ENCODE assay signal across 25 cellular contexts in genomic region chr6:1547785-1548184, GRCh38.
DNase-seq lines count a peak whose midpoint lies in the region; ATAC-seq, FAIRE-seq and TF ChIP-seq lines count a peak whose summit lies in the region.
"Had no signal": no experiment of that assay in that cellular context is flagged by ENCODE, and none has a peak within 500 bp of the region (broad histone marks: within the 10 kb centered on the region; RNA-seq: fewer than 3 reads in every experiment).

No MANE protein-coding gene starts in this region.

- H3K79me1 ChIP-seq in IMR-90 (ENCODE audit: low read depth in 1 of 2, low read length in 2 of 2) = no peaks in the 10 kb centered on the region
- H3K79me1 ChIP-seq in H1 (ENCODE audit: low read depth, low read length) = no peaks in the 10 kb centered on the region
- no peaks in the 10 kb centered on the region for H3K79me1 ChIP-seq in mesendoderm (ENCODE audit: low read length)

- H2AFZ ChIP-seq in IMR-90 (replicated peaks; ENCODE audit: low read length, poor library complexity) (peak overlapping the region; percentile 18), H1 (ENCODE audit: low read length) (peak overlapping the region; percentile 39; the same call in 1 of the 2 replicates)

- no peaks in the 10 kb centered on the region for H3K36me3 Mint-ChIP-seq in T-helper 2 cell treated with Interferon-gamma antibody and Interleukin-4, amounts not matched to agents 5 μg/mL and 100 μg/mL, for 36 hours (ENCODE audit: low read depth)

- H4K8ac ChIP-seq in IMR-90 (ENCODE audit: low read depth in 2 of 2, low read length in 2 of 2) = no peak overlapping the region
- no peak overlapping the region for H4K8ac ChIP-seq in H1 (ENCODE audit: extremely low read depth, insufficient read depth, low read length)
- no peak overlapping the region for H4K8ac ChIP-seq in mesendoderm (ENCODE audit: low read depth, low read length)

- H3K9me1 ChIP-seq in IMR-90 (ENCODE audit: insufficient read depth, low read length) = no peaks in the 10 kb centered on the region

- no peak for TF ChIP-seq CTCF in IMR-90 (conservative IDR thresholded peaks at IDR 0.05; ENCODE audit: low read depth, low read length)
- TF ChIP-seq CTCF in H1 (IDR thresholded peaks at IDR 0.05; ENCODE audit: control extremely low read depth in 1 of 3, insufficient read depth in 1 of 3, low read depth in 1 of 3, low read length in 3 of 3) = no peak

- H3K27ac ChIP-seq in IMR-90 (ENCODE audit: insufficient read depth, low read length) (no peak overlapping the region), H1 (ENCODE audit: low read depth, low read length) (no peak overlapping the region), mesendoderm (ENCODE audit: low read depth, low read length) (no peak overlapping the region)
- H3K27ac ChIP-seq: BLaER1 had no signal

- TF ChIP-seq EP300 in H1 (IDR thresholded peaks at IDR 0.05; ENCODE audit: borderline replicate concordance in 1 of 2, low read depth in 2 of 2, low read length in 2 of 2) = no peak

- BruUV-seq in IMR-90 (replicated peaks; lab: Mats Ljungman, UMichigan) = no TSS peak

- H3K9ac ChIP-seq in IMR-90 (ENCODE audit: low read depth, low read length) (no peak overlapping the region), H1 (replicated peaks in 1 of 4; ENCODE audit: extremely low read depth in 1 of 4, low read depth in 3 of 4, low read length in 3 of 4) (no peak overlapping the region), mesendoderm (ENCODE audit: low read length) (no peak overlapping the region)
- H3K9ac ChIP-seq: BLaER1 had no signal

- no peak for DNase-seq in T-helper 2 cell treated with Interferon-gamma antibody and Interleukin-4, amounts not matched to agents 5 μg/mL and 100 μg/mL, for 36 hours (ENCODE audit: low spot score)
- DNase-seq in T-helper 2 cell (no peak), D341Med (ENCODE audit: low spot score) (peak; percentile 58), IMR-90 (no peak), H1 (ENCODE audit: low read depth in 1 of 2, low spot score in 2 of 2) (no peak), hypothalamus (lab: John Stamatoyannopoulos, UW) (no peak), mesendoderm (no peak)
- DNase-seq: 8988T; ACHN; BE2C; C1 segment of cervical spinal cord; CD4-positive, alpha-beta memory T cell; CD4-positive, CD25-positive, alpha-beta regulatory T cell; CD8-positive, alpha-beta memory T cell; COR-L47; DMS79 treated with DMSO at 0.1 percent for 48 hours; GF-D8 had no signal

- H3K4me1 Mint-ChIP-seq in T-helper 2 cell treated with Interferon-gamma antibody and Interleukin-4, amounts not matched to agents 5 μg/mL and 100 μg/mL, for 36 hours (ENCODE audit: low read depth) = no peaks in the 10 kb centered on the region
- H3K4me1 Mint-ChIP-seq: CD14-positive monocyte had no signal

- dilution Hi-C loops in IMR-90 (cut with HindIII; ENCODE audit: low sequenced_read_pairs, unreplicated experiment) = no loop called here

- TF ChIP-seq RAD21 in IMR-90 (IDR thresholded peaks at IDR 0.05; ENCODE audit: low read length) (no peak), H1 (IDR thresholded peaks at IDR 0.05 in 1 of 2, conservative IDR thresholded peaks at IDR 0.05 in 1 of 2; ENCODE audit: low read depth in 2 of 2, low read length in 2 of 2) (no peak)

- H2AK9ac ChIP-seq in IMR-90 (replicated peaks; ENCODE audit: low read depth, low read length, poor library complexity) = no peak overlapping the region

- H3K4ac ChIP-seq in IMR-90 (ENCODE audit: low read depth, low read length) (no peak overlapping the region), H1 (replicated peaks; ENCODE audit: insufficient read length, low read depth, low read length) (no peak overlapping the region), mesendoderm (ENCODE audit: low read depth, low read length) (no peak overlapping the region)

- no peak overlapping the region for H3K4me3 ChIP-seq in IMR-90 (ENCODE audit: insufficient read depth, low read depth, low read length)
- no peak overlapping the region for H3K4me3 ChIP-seq in H1 (ENCODE audit: extremely low read depth in 1 of 4, insufficient read depth in 2 of 4, low read depth in 3 of 4, low read length in 4 of 4)
- H3K4me3 ChIP-seq in mesendoderm (ENCODE audit: low read length) = no peak overlapping the region
- H3K4me3 ChIP-seq: BLaER1 had no signal

- no peak overlapping the region for H2BK12ac ChIP-seq in H1 (ENCODE audit: low read depth, low read length)

- H3K56ac ChIP-seq in IMR-90 (ENCODE audit: extremely low read depth, insufficient read depth, low read length) (no peak overlapping the region), H1 (replicated peaks; ENCODE audit: insufficient read length, low read depth, low read length) (no peak overlapping the region), mesendoderm (ENCODE audit: low read length) (no peak overlapping the region)

- in situ Hi-C loops in IMR-90 (cut with MboI; ENCODE audit: low sequenced_read_pairs) = no loop called here

- H3K23me2 ChIP-seq in H1 (ENCODE audit: low read depth, low read length) = peaks cover 4% of the 10 kb centered on the region; the same call in 1 of the 2 replicates

- H3K18ac ChIP-seq in IMR-90 (ENCODE audit: low read depth, low read length) = no peak overlapping the region
- H3K18ac ChIP-seq in H1 (ENCODE audit: extremely low read depth, low read length) = no peak overlapping the region
- no peak overlapping the region for H3K18ac ChIP-seq in mesendoderm (ENCODE audit: low read length)

- H3K14ac ChIP-seq in IMR-90 (replicated peaks; ENCODE audit: low read depth, low read length) (no peak overlapping the region), H1 (ENCODE audit: insufficient read length) (no peak overlapping the region)

- H4K91ac ChIP-seq in IMR-90 (ENCODE audit: insufficient read depth, low read depth, low read length) (no peak overlapping the region), H1 (replicated peaks; ENCODE audit: insufficient read length, low read length) (no peak overlapping the region)

- intact Hi-C loops in IMR-90 (cut with micrococcal nuclease) = no loop called here

- FAIRE-seq in H1 (lab: Jason Lieb, UNC) = no peak
- FAIRE-seq: A204.1, D721Med, G401.6, GM12891, GM19239 had no signal

- H3K27me3 ChIP-seq in IMR-90 (ENCODE audit: control insufficient read depth, insufficient read depth, low read length) (no peaks in the 10 kb centered on the region; the same call in 1 of the 2 replicates), H1 (replicated peaks in 1 of 4; ENCODE audit: control insufficient read depth in 3 of 4, extremely low read depth in 1 of 4, insufficient read depth in 3 of 4, low read length in 3 of 4) (no peaks in the 10 kb centered on the region), mesendoderm (ENCODE audit: insufficient read depth, low read length, poor library complexity) (no peaks in the 10 kb centered on the region)
- H3K27me3 ChIP-seq: BLaER1 had no signal

- ATAC-seq in IMR-90 (ENCODE audit: low read depth) = no peak
- no peak for ATAC-seq in HG03196 (IDR thresholded peaks at IDR 0.05; ENCODE audit: unreplicated experiment)

- WGBS in IMR-90 (ENCODE audit: extremely low coverage in 2 of 2, insufficient read length in 1 of 2), 2 experiments = 89% methylated on average over 5 of the region's 8 CpGs; no CpG with 5 or more reads in 1 of the 2 experiments
- WGBS in H1 (ENCODE audit: extremely low coverage in 1 of 2, insufficient coverage in 1 of 2, insufficient read length in 1 of 2, insufficient replicate concordance in 2 of 2, low coverage in 1 of 2, low lambda C conversion rate in 2 of 2, missing lambda C conversion rate in 1 of 2), 2 experiments = 85% methylated on average over 8 of the region's 8 CpGs; no CpG with 5 or more reads in 1 of the 2 experiments
- no CpG with 5 or more reads among the region's 8 CpGs for WGBS in mesendoderm (ENCODE audit: extremely low coverage, insufficient coverage, low lambda C conversion rate)

- H3K27ac Mint-ChIP-seq in T-helper 2 cell treated with Interferon-gamma antibody and Interleukin-4, amounts not matched to agents 5 μg/mL and 100 μg/mL, for 36 hours = peak overlapping the region; percentile 50
- H3K27ac Mint-ChIP-seq: CD4-positive, CD25-positive, alpha-beta regulatory T cell; CD8-positive, alpha-beta memory T cell had no signal

- TF ChIP-seq POLR2A in IMR-90 (IDR thresholded peaks at IDR 0.05; ENCODE audit: low read depth, low read length) (no peak), H1 (IDR thresholded peaks at IDR 0.05; ENCODE audit: control extremely low read depth in 1 of 2, low read depth in 2 of 2, low read length in 2 of 2) (no peak)

- H2BK15ac ChIP-seq in IMR-90 (ENCODE audit: low read depth, low read length) = no peak overlapping the region
- no peak overlapping the region for H2BK15ac ChIP-seq in H1 (ENCODE audit: low read length)
- H2BK15ac ChIP-seq in mesendoderm (replicated peaks; ENCODE audit: low read depth) = no peak overlapping the region

- peaks cover 9% of the 10 kb centered on the region for H3K27me3 Mint-ChIP-seq in T-helper 2 cell treated with Interferon-gamma antibody and Interleukin-4, amounts not matched to agents 5 μg/mL and 100 μg/mL, for 36 hours (ENCODE audit: low read depth)
- H3K27me3 Mint-ChIP-seq: CD4-positive, alpha-beta memory T cell had no signal

- no peak overlapping the region for H2BK120ac ChIP-seq in IMR-90 (ENCODE audit: low read depth, low read length)
- no peak overlapping the region for H2BK120ac ChIP-seq in H1 (replicated peaks; ENCODE audit: low read depth, low read length)
- no peak overlapping the region for H2BK120ac ChIP-seq in mesendoderm (ENCODE audit: low read depth, low read length)

- H2AK5ac ChIP-seq in IMR-90 (ENCODE audit: low read depth, low read length) = no peak overlapping the region
- H2AK5ac ChIP-seq in H1 (ENCODE audit: low read depth, low read length) = no peak overlapping the region
- H2AK5ac ChIP-seq in mesendoderm (ENCODE audit: low read length) = no peak overlapping the region

- H2BK5ac ChIP-seq in IMR-90 (ENCODE audit: low read depth, low read length, poor library complexity, severe bottlenecking) (no peak overlapping the region), H1 (ENCODE audit: low read depth, low read length) (no peak overlapping the region), mesendoderm (ENCODE audit: low read length) (no peak overlapping the region)

- H4K5ac ChIP-seq in IMR-90 (ENCODE audit: low read depth, low read length) = no peak overlapping the region
- H4K5ac ChIP-seq in H1 (ENCODE audit: insufficient read length, low read depth, low read length) = no peak overlapping the region
- no peak overlapping the region for H4K5ac ChIP-seq in mesendoderm (ENCODE audit: low read length)

- H4K20me1 ChIP-seq in IMR-90 (ENCODE audit: insufficient read depth, low read length) (no peaks in the 10 kb centered on the region), H1 (replicated peaks in 1 of 2; ENCODE audit: control insufficient read depth in 1 of 2, insufficient read depth in 2 of 2, low read length in 2 of 2) (no peaks in the 10 kb centered on the region)
- H4K20me1 ChIP-seq: BLaER1 had no signal

- H3K23ac ChIP-seq in IMR-90 (ENCODE audit: low read depth, low read length) = no peak overlapping the region
- H3K23ac ChIP-seq in H1 (ENCODE audit: insufficient read length) = no peak overlapping the region
- H3K23ac ChIP-seq in mesendoderm (ENCODE audit: low read length) = no peak overlapping the region

- no peaks in the 10 kb centered on the region for H3K79me2 ChIP-seq in H1 (ENCODE audit: control insufficient read depth in 1 of 2, insufficient read depth in 2 of 2, low read length in 2 of 2)
- H3K79me2 ChIP-seq in mesendoderm (ENCODE audit: control insufficient read depth, insufficient read depth, low read length) = no peaks in the 10 kb centered on the region

- no peak overlapping the region for H2BK20ac ChIP-seq in IMR-90 (ENCODE audit: low read depth, low read length)
- H2BK20ac ChIP-seq in H1 (ENCODE audit: low read length) = no peak overlapping the region

- H3K4me2 ChIP-seq in IMR-90 (ENCODE audit: low read depth, low read length) (no peak overlapping the region), H1 (ENCODE audit: insufficient read depth in 1 of 2, low read depth in 2 of 2, low read length in 2 of 2) (no peak overlapping the region), mesendoderm (ENCODE audit: low read length) (no peak overlapping the region)
- H3K4me2 ChIP-seq: BLaER1 had no signal

- H3K36me3 ChIP-seq in IMR-90 (ENCODE audit: control insufficient read depth, insufficient read depth, low read length) (no peaks in the 10 kb centered on the region), H1 (ENCODE audit: control insufficient read depth in 2 of 4, insufficient read depth in 4 of 4, low read length in 3 of 4) (no peaks in the 10 kb centered on the region), mesendoderm (ENCODE audit: control insufficient read depth, insufficient read depth, low read length) (no peaks in the 10 kb centered on the region)
- H3K36me3 ChIP-seq: BE2C had no signal

- CTCF ChIA-PET in IMR-90 (lab: Yijun Ruan, JAX) = no interaction called here
- CTCF ChIA-PET in H1 (lab: Charles Lee; ENCODE audit: partially characterized antibody) = interaction anchor here (1.4 to 3.1 kb wide), 2 partner anchors 9 to 24 kb away, joined by 7 to 14 read pairs; no protein-coding TSS in a partner anchor

- H3K9me3 ChIP-seq in IMR-90 (ENCODE audit: control insufficient read depth, insufficient read depth, low read length) (no peaks in the 10 kb centered on the region), H1 (ENCODE audit: insufficient read depth in 2 of 2, low read depth in 1 of 2, low read length in 1 of 2) (peaks cover 0 to 4% of the 10 kb centered on the region in 2 experiments; a peak in 1 of 4 replicates)
- H3K9me3 ChIP-seq: BE2C had no signal

- no peaks in the 10 kb centered on the region for H3K4me1 ChIP-seq in IMR-90 (ENCODE audit: control insufficient read depth, insufficient read depth, low read length)
- no peaks in the 10 kb centered on the region for H3K4me1 ChIP-seq in H1 (replicated peaks in 1 of 4; ENCODE audit: control insufficient read depth in 3 of 4, insufficient read depth in 4 of 4, low read length in 3 of 4)
- H3K4me1 ChIP-seq in mesendoderm (ENCODE audit: control insufficient read depth, low read depth, low read length) = no peaks in the 10 kb centered on the region
- H3K4me1 ChIP-seq: BE2C, BLaER1 had no signal

- peaks cover 5% of the 10 kb centered on the region for H3K9me3 Mint-ChIP-seq in T-helper 2 cell treated with Interferon-gamma antibody and Interleukin-4, amounts not matched to agents 5 μg/mL and 100 μg/mL, for 36 hours

- POLR2A ChIA-PET in IMR-90 (lab: Charles Lee; ENCODE audit: unreplicated experiment) (no interaction called here), H1 (lab: Charles Lee; ENCODE audit: partially characterized antibody) (no interaction called here)

- H3K4me3 Mint-ChIP-seq in T-helper 2 cell treated with Interferon-gamma antibody and Interleukin-4, amounts not matched to agents 5 μg/mL and 100 μg/mL, for 36 hours = no peak overlapping the region
- H3K4me3 Mint-ChIP-seq: CD14-positive monocyte; CD4-positive, alpha-beta memory T cell; CD4-positive, CD25-positive, alpha-beta regulatory T cell; CD8-positive, alpha-beta memory T cell had no signal
